Comparison of ENCODE assay signal across 1 cellular context in genomic region chr18:40851014-40851429, GRCh38.
TF ChIP-seq lines count a peak whose summit lies in the region.

No MANE protein-coding gene starts in this region.

TF ChIP-seq in SK-N-SH treated with all-trans-retinoic acid at 6 μM for 48 hours, 23 proteins besides CTCF, POLR2A, EP300 and RAD21 (continued from another document):
- TF ChIP-seq CREB5 (CRISPR knock-in tag; IDR thresholded peaks at IDR 0.05; ENCODE audit: low read depth) (no peak), ZNF565 (CRISPR knock-in tag; conservative IDR thresholded peaks at IDR 0.05; ENCODE audit: low read depth) (no peak)
TF ChIP-seq in SK-N-SH treated with all-trans-retinoic acid at 6 μM for 48 hours: peak in this region for 1.
